1 cellular context compared by ENCODE assay signal in genomic region chr19:8491574-8491973, GRCh38.
TF ChIP-seq lines count a peak whose summit lies in the region.

No MANE protein-coding gene starts in this region.

TF ChIP-seq in HCT116, 20 proteins besides CTCF, POLR2A, EP300 and RAD21 (continued from another document):
- TF ChIP-seq FOSL1 (IDR thresholded peaks at IDR 0.05; ENCODE audit: low read depth) (no peak), EZH2phosphoT487 (IDR thresholded peaks at IDR 0.05; ENCODE audit: borderline replicate concordance) (no peak), YY1 (IDR thresholded peaks at IDR 0.05; ENCODE audit: extremely low read depth, insufficient replicate concordance, low read depth, low read length) (no peak)
